23 cellular contexts compared by ENCODE assay signal in the genomic region with DNA sequence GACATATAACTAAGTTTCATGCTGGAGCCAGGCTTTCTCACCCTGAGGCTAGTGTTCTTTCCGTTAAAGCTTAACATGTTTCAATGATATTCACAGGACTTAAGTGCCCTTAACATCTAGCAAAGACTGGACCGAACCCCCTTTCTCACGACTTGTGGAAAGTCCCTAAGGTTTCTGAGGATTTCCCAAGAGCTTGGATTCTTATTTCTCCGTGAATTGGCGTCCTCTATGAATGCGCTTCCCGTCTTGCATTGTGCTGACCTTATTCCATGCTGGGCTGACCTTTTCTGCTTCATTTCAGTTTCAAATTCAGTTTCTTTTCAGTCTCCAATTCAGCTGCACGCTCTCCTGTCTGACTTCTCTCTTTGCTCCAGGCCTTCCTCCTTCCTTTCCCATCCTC.
A peak's percentile ranks its signal among the peaks of the same experiment; 100 is the strongest.
DNase-seq lines count a peak whose midpoint lies in the region; ATAC-seq and TF ChIP-seq lines count a peak whose summit lies in the region.
"Had no signal": no experiment of that assay in that cellular context is flagged by ENCODE, and none has a peak within 500 bp of the region (broad histone marks: within the 10 kb centered on the region; RNA-seq: fewer than 3 reads in every experiment).

No MANE protein-coding gene starts in this region.

- H3K27me3 ChIP-seq in breast epithelium, result no peaks in the 10 kb centered on the region
- H3K27me3 ChIP-seq: adrenal gland had no signal

- TF ChIP-seq CTCF in breast epithelium (IDR thresholded peaks at IDR 0.05), result no peak

- no peak for TF ChIP-seq POLR2A in breast epithelium (IDR thresholded peaks at IDR 0.05)

- no peak overlapping the region for H3K27ac Mint-ChIP-seq in stimulated activated naive CD8-positive, alpha-beta T cell treated with anti-CD3 and anti-CD28 coated beads, Interleukin-15, amount 100 ng/mL, for 72 hours
- H3K27ac Mint-ChIP-seq: natural killer cell treated with Interleukin-12 subunit alpha and Interleukin-12 subunit beta and Interleukin-15 and Interleukin-18, amount 100 ng/mL, for 72 hours had no signal

- no peaks in the 10 kb centered on the region for H3K4me1 Mint-ChIP-seq in stimulated activated naive CD8-positive, alpha-beta T cell treated with anti-CD3 and anti-CD28 coated beads, Interleukin-15, amount 100 ng/mL, for 72 hours

- ATAC-seq in stimulated activated naive CD8-positive, alpha-beta T cell treated with anti-CD3 and anti-CD28 coated beads, Interleukin-15, amount 100 ng/mL, for 72 hours, result no peak
- ATAC-seq in GM21360 (IDR thresholded peaks at IDR 0.05; ENCODE audit: unreplicated experiment), result no peak
- ATAC-seq: natural killer cell treated with Interleukin-12 subunit alpha and Interleukin-12 subunit beta and Interleukin-15 and Interleukin-18, amount 100 ng/mL, for 72 hours; psoas muscle had no signal

- no peak overlapping the region for H3K4me3 Mint-ChIP-seq in stimulated activated naive CD8-positive, alpha-beta T cell treated with anti-CD3 and anti-CD28 coated beads, Interleukin-15, amount 100 ng/mL, for 72 hours
- H3K4me3 Mint-ChIP-seq: natural killer cell treated with Interleukin-12 subunit alpha and Interleukin-12 subunit beta and Interleukin-15 and Interleukin-18, amount 100 ng/mL, for 72 hours had no signal

- peak; percentile 36 for DNase-seq in M059J (ENCODE audit: low read depth)
- no peak for DNase-seq in breast epithelium (ENCODE audit: low spot score in 2 of 2)
- DNase-seq in foreskin melanocyte, result peak; percentile 52
- peak; percentile 35 for DNase-seq in skeletal muscle cell (ENCODE audit: low read depth)
- no peak for DNase-seq in superior temporal gyrus (ENCODE audit: extremely low spot score)
- DNase-seq in stimulated activated naive CD8-positive, alpha-beta T cell treated with anti-CD3 and anti-CD28 coated beads, Interleukin-15, amount 100 ng/mL, for 72 hours, result no peak
- DNase-seq in NCI-H1105 treated with DMSO at 0.1 percent for 48 hours (lab: John Stamatoyannopoulos, UW), result no peak
- DNase-seq: activated CD4-positive, alpha-beta T cell treated with anti-CD3 and anti-CD28 coated beads for 4 hours; activated CD8-positive, alpha-beta memory T cell treated with anti-CD3 and anti-CD28 coated beads, Interleukin-2, amount 50 U/mL, for 4 hours; activated effector memory CD4-positive, alpha-beta T cell treated with Interleukin-2 at 50 U/mL for 16 hours; adrenal gland; AML-193; DND-41; hypothalamus; KBM-7; mesendoderm; NCI-H187 treated with DMSO at 0.1 percent for 48 hours; NCI-H345; psoas muscle; Right ventricle myocardium superior; stimulated activated CD4-positive, alpha-beta T cell treated with anti-CD3 and anti-CD28 coated beads, Interleukin-12 subunit alpha, Interleukin-12 subunit beta, amount 100 ng/mL, for 4 hours had no signal

- peak overlapping the region; percentile 12 to 25 for H3K27ac ChIP-seq in breast epithelium
- H3K27ac ChIP-seq: adrenal gland, psoas muscle had no signal

- no peaks in the 10 kb centered on the region for H3K9me3 ChIP-seq in breast epithelium
- H3K9me3 ChIP-seq: adrenal gland, psoas muscle had no signal

- no peaks in the 10 kb centered on the region for H3K27me3 Mint-ChIP-seq in stimulated activated naive CD8-positive, alpha-beta T cell treated with anti-CD3 and anti-CD28 coated beads, Interleukin-15, amount 100 ng/mL, for 72 hours

- H3K4me1 ChIP-seq in breast epithelium, result no peaks in the 10 kb centered on the region
- H3K4me1 ChIP-seq: adrenal gland, psoas muscle had no signal

- H3K36me3 ChIP-seq in breast epithelium, result no peaks in the 10 kb centered on the region
- H3K36me3 ChIP-seq: adrenal gland had no signal

- H3K4me3 ChIP-seq in breast epithelium, result no peak overlapping the region
- H3K4me3 ChIP-seq in skeletal muscle cell (ENCODE audit: low read depth, low read length), result no peak overlapping the region
- H3K4me3 ChIP-seq: adrenal gland, psoas muscle had no signal

- peaks cover 0 to 1% of the 10 kb centered on the region in 2 donors for H3K9me3 Mint-ChIP-seq in stimulated activated naive CD8-positive, alpha-beta T cell treated with anti-CD3 and anti-CD28 coated beads, Interleukin-15, amount 100 ng/mL, for 72 hours

- intact Hi-C loops in breast epithelium (cut with DNase I; ENCODE audit: low total_unique reads), result no loop called here

Comparison
In these comparisons a context has a peak if more than half of its experiments do, and no peak if none do; other contexts are left out.
1. DNase-seq: peak in M059J (single experiment), foreskin melanocyte (single experiment) and skeletal muscle cell (single experiment); none in breast epithelium (0 of 2), superior temporal gyrus (single experiment), stimulated activated naive CD8-positive, alpha-beta T cell treated with anti-CD3 and anti-CD28 coated beads, Interleukin-15, amount 100 ng/mL, for 72 hours (0 of 2) and NCI-H1105 treated with DMSO at 0.1 percent for 48 hours (single experiment).